16 cellular contexts compared by ENCODE assay signal in the genomic region with DNA sequence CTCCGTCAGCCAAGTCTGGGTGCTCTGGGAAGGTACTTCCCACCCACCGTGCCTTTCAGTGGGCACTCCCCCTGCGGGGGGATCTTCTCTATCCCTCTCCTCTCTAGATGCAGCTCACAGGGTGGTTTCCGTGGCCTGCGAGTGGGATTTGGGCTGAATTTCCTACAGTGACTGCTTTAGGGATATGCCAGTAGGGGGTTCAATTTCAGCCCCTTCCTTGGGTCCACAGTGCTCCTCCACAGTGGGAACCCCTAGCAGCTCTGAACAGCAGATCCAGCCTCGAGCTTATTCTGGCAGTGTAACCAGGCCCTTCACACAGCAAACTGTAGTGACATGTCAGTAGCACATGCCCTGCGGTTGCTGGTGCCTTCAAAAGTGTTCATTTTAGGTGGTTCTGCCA.
DNase-seq lines count a peak whose midpoint lies in the region; ATAC-seq and TF ChIP-seq lines count a peak whose summit lies in the region.
"Had no signal": no experiment of that assay in that cellular context is flagged by ENCODE, and none has a peak within 500 bp of the region (broad histone marks: within the 10 kb centered on the region; RNA-seq: fewer than 3 reads in every experiment).

No MANE protein-coding gene starts in this region.

- H3K36me3 ChIP-seq in cardiac muscle cell (no peaks in the 10 kb centered on the region), neural progenitor cell (no peaks in the 10 kb centered on the region)
- H3K36me3 ChIP-seq: BLaER1 had no signal

- H3K4me3 ChIP-seq in cardiac muscle cell = no peak overlapping the region
- no peak overlapping the region for H3K4me3 ChIP-seq in neural progenitor cell
- H3K4me3 ChIP-seq: BLaER1 had no signal

- H3K9me3 Mint-ChIP-seq in neural progenitor cell = no peaks in the 10 kb centered on the region
- H3K9me3 Mint-ChIP-seq in stimulated activated memory B cell treated with anti-CD40 and anti-IgM and Interleukin-4, amounts not matched to agents 10 μg/mL and 1 μg/mL and 100 μg/mL, for 72 hours = no peaks in the 10 kb centered on the region
- H3K9me3 Mint-ChIP-seq: H9 had no signal

- H3K27ac ChIP-seq in cardiac muscle cell = peak overlapping the region; percentile 84
- H3K27ac ChIP-seq in neural progenitor cell = no peak overlapping the region
- H3K27ac ChIP-seq: BLaER1 had no signal

- H3K27me3 ChIP-seq in cardiac muscle cell (no peaks in the 10 kb centered on the region), neural progenitor cell (no peaks in the 10 kb centered on the region)
- H3K27me3 ChIP-seq: BLaER1 had no signal

- H2AFZ ChIP-seq in neural progenitor cell (replicated peaks) = peak overlapping the region; percentile 48

- ATAC-seq in Right ventricle myocardium inferior = no peak
- ATAC-seq in stimulated activated memory B cell treated with anti-CD40 and anti-IgM and Interleukin-4, amounts not matched to agents 10 μg/mL and 1 μg/mL and 100 μg/mL, for 72 hours = no peak

- H3K9ac ChIP-seq in neural progenitor cell = no peak overlapping the region
- H3K9ac ChIP-seq: BLaER1 had no signal

- no peaks in the 10 kb centered on the region for H3K36me3 Mint-ChIP-seq in neural progenitor cell
- no peaks in the 10 kb centered on the region for H3K36me3 Mint-ChIP-seq in stimulated activated memory B cell treated with anti-CD40 and anti-IgM and Interleukin-4, amounts not matched to agents 10 μg/mL and 1 μg/mL and 100 μg/mL, for 72 hours
- H3K36me3 Mint-ChIP-seq: CD14-positive monocyte; CD4-positive, alpha-beta memory T cell had no signal

- no peak for TF ChIP-seq CTCF in cardiac muscle cell (IDR thresholded peaks at IDR 0.05; ENCODE audit: low read depth, low read length)
- TF ChIP-seq CTCF in neural progenitor cell (IDR thresholded peaks at IDR 0.05) = no peak

- H3K79me2 ChIP-seq in neural progenitor cell (ENCODE audit: low read depth) = no peaks in the 10 kb centered on the region

- no peaks in the 10 kb centered on the region for H3K9me3 ChIP-seq in cardiac muscle cell (ENCODE audit: low read depth)
- no peaks in the 10 kb centered on the region for H3K9me3 ChIP-seq in neural progenitor cell (ENCODE audit: low read depth)
- H3K9me3 ChIP-seq: BLaER1 had no signal

- no peaks in the 10 kb centered on the region for H4K20me1 ChIP-seq in neural progenitor cell (ENCODE audit: low read depth)
- H4K20me1 ChIP-seq: BLaER1 had no signal

- H3K4me1 Mint-ChIP-seq in neural progenitor cell = peaks cover 5% of the 10 kb centered on the region
- H3K4me1 Mint-ChIP-seq in stimulated activated memory B cell treated with anti-CD40 and anti-IgM and Interleukin-4, amounts not matched to agents 10 μg/mL and 1 μg/mL and 100 μg/mL, for 72 hours = peaks cover 11% of the 10 kb centered on the region

- H3K4me1 ChIP-seq in cardiac muscle cell (ENCODE audit: low read depth) (peaks cover 39% of the 10 kb centered on the region), neural progenitor cell (peaks cover 7% of the 10 kb centered on the region)
- H3K4me1 ChIP-seq: BLaER1 had no signal

- no peak for DNase-seq in cardiac muscle cell (ENCODE audit: low read depth in 1 of 2, low spot score in 1 of 2)
- DNase-seq in Right ventricle myocardium inferior (ENCODE audit: missing footprints) = no peak
- DNase-seq in islet precursor cell = peak; percentile 46
- DNase-seq in neural progenitor cell (ENCODE audit: low spot score) = no peak
- DNase-seq in NCI-H2107 treated with DMSO at 0.1 percent for 48 hours (lab: John Stamatoyannopoulos, UW; ENCODE audit: unreplicated experiment) = no peak
- no peak for DNase-seq in NCI-H446 (lab: John Stamatoyannopoulos, UW)
- DNase-seq: 8988T; Calu3; CD4-positive, alpha-beta memory T cell; DMS79 treated with DMSO at 0.1 percent for 48 hours; GF-D8; GOT3; H9 had no signal

- intact Hi-C loops in Right ventricle myocardium inferior (cut with DNase I) = no loop called here

- H3K4me2 ChIP-seq in neural progenitor cell = no peak overlapping the region
- H3K4me2 ChIP-seq: BLaER1 had no signal

- H3F3A ChIP-seq in neural progenitor cell (ENCODE audit: low read depth) = peaks cover 6% of the 10 kb centered on the region

- peaks cover 3% of the 10 kb centered on the region for H3K27me3 Mint-ChIP-seq in neural progenitor cell (ENCODE audit: insufficient read depth, low read depth)
- H3K27me3 Mint-ChIP-seq in stimulated activated memory B cell treated with anti-CD40 and anti-IgM and Interleukin-4, amounts not matched to agents 10 μg/mL and 1 μg/mL and 100 μg/mL, for 72 hours = peaks cover 9% of the 10 kb centered on the region

- no peak overlapping the region for H3K4me3 Mint-ChIP-seq in neural progenitor cell
- no peak overlapping the region for H3K4me3 Mint-ChIP-seq in stimulated activated memory B cell treated with anti-CD40 and anti-IgM and Interleukin-4, amounts not matched to agents 10 μg/mL and 1 μg/mL and 100 μg/mL, for 72 hours
- H3K4me3 Mint-ChIP-seq: CD4-positive, alpha-beta memory T cell; H9 had no signal

- H3K27ac Mint-ChIP-seq in neural progenitor cell = no peak overlapping the region
- H3K27ac Mint-ChIP-seq in stimulated activated memory B cell treated with anti-CD40 and anti-IgM and Interleukin-4, amounts not matched to agents 10 μg/mL and 1 μg/mL and 100 μg/mL, for 72 hours = no peak overlapping the region
- H3K27ac Mint-ChIP-seq: CD14-positive monocyte; CD4-positive, alpha-beta memory T cell; H9 had no signal
